21 cellular contexts compared by ENCODE assay signal in genomic region chr1:98490099-98490498, GRCh38.
DNase-seq lines count a peak whose midpoint lies in the region; ATAC-seq lines count a peak whose summit lies in the region.
"Had no signal": no experiment of that assay in that cellular context is flagged by ENCODE, and none has a peak within 500 bp of the region (broad histone marks: within the 10 kb centered on the region; RNA-seq: fewer than 3 reads in every experiment).

No MANE protein-coding gene starts in this region.

- H3K79me1 ChIP-seq in mesendoderm (ENCODE audit: low read length): no peaks in the 10 kb centered on the region

- no peak overlapping the region for H3K4ac ChIP-seq in mesendoderm (ENCODE audit: low read depth, low read length)

- no CpG with 5 or more reads among the region's 1 CpG for WGBS in mesendoderm (ENCODE audit: extremely low coverage, insufficient coverage, low lambda C conversion rate)

- no peak overlapping the region for H2AK5ac ChIP-seq in mesendoderm (ENCODE audit: low read length)

- ATAC-seq in GM18868 (IDR thresholded peaks at IDR 0.05; ENCODE audit: unreplicated experiment) (peak; percentile 90), GM21786 (IDR thresholded peaks at IDR 0.05; ENCODE audit: unreplicated experiment) (peak; percentile 67), HG03442 (IDR thresholded peaks at IDR 0.05; ENCODE audit: unreplicated experiment) (peak; percentile 50), GM19324 (IDR thresholded peaks at IDR 0.05; ENCODE audit: low FRiP score, unreplicated experiment) (no peak)
- ATAC-seq: Right ventricle myocardium inferior had no signal

- no peaks in the 10 kb centered on the region for H3K36me3 ChIP-seq in mesendoderm (ENCODE audit: control insufficient read depth, insufficient read depth, low read length)
- H3K36me3 ChIP-seq: Peyer's patch had no signal

- no peaks in the 10 kb centered on the region for H3K27me3 ChIP-seq in mesendoderm (ENCODE audit: insufficient read depth, low read length, poor library complexity)
- H3K27me3 ChIP-seq: Peyer's patch had no signal

- no peak overlapping the region for H3K4me3 ChIP-seq in mesendoderm (ENCODE audit: low read length)
- H3K4me3 ChIP-seq: Peyer's patch, SK-N-MC had no signal

- no peaks in the 10 kb centered on the region for H3K4me1 ChIP-seq in mesendoderm (ENCODE audit: control insufficient read depth, low read depth, low read length)
- H3K4me1 ChIP-seq: Peyer's patch had no signal

- H2BK15ac ChIP-seq in mesendoderm (replicated peaks; ENCODE audit: low read depth): no peak overlapping the region

- H3K79me2 ChIP-seq in mesendoderm (ENCODE audit: control insufficient read depth, insufficient read depth, low read length): no peaks in the 10 kb centered on the region

- H3K9ac ChIP-seq in mesendoderm (ENCODE audit: low read length): no peak overlapping the region

- H3K56ac ChIP-seq in mesendoderm (ENCODE audit: low read length): no peak overlapping the region

- no peak for DNase-seq in hypothalamus (lab: John Stamatoyannopoulos, UW)
- no peak for DNase-seq in mesendoderm
- DNase-seq in NK-92 (lab: John Stamatoyannopoulos, UW; ENCODE audit: unreplicated experiment): no peak
- DNase-seq: ACHN, AML-193, DMS 273 treated with DMSO at 0.1 percent for 48 hours, GDM1, KBM-7, NCI-H1436, NCI-H2029, NCI-H2171 treated with DMSO at 0.1 percent for 48 hours, NCI-H446 treated with DMSO at 0.1 percent for 48 hours, NCI-H774, Peyer's patch, T-helper 1 cell had no signal

- H3K18ac ChIP-seq in mesendoderm (ENCODE audit: low read length): no peak overlapping the region

- H4K8ac ChIP-seq in mesendoderm (ENCODE audit: low read depth, low read length): no peak overlapping the region

- H3K4me2 ChIP-seq in mesendoderm (ENCODE audit: low read length): no peak overlapping the region

- H2BK5ac ChIP-seq in mesendoderm (ENCODE audit: low read length): no peak overlapping the region

- no peak overlapping the region for H2BK120ac ChIP-seq in mesendoderm (ENCODE audit: low read depth, low read length)

- no peak overlapping the region for H4K5ac ChIP-seq in mesendoderm (ENCODE audit: low read length)

- H3K27ac ChIP-seq in mesendoderm (ENCODE audit: low read depth, low read length): no peak overlapping the region
- H3K27ac ChIP-seq: Peyer's patch, SK-N-MC had no signal

- no peak overlapping the region for H3K23ac ChIP-seq in mesendoderm (ENCODE audit: low read length)
